23 cellular contexts compared by ENCODE assay signal in the genomic region with DNA sequence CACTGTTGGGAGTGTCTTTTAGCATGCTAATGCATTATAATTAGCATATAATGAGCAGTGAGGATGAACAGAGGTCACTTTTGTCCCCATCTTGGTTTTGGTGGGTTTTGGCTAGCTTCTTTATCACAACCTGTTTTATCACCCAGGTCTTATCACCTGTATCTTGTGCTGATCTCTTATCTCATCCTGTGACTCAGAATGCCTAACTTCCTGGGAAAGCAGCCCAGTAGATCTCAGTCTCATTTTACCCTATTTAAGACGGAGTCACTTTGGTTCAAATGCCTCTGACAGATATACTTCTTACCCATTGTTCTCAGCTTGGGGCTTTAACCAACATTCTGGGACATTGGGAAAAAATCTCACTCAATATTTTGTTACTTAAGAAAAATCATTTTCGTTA.
A peak's percentile ranks its signal among the peaks of the same experiment; 100 is the strongest.
DNase-seq lines count a peak whose midpoint lies in the region; ATAC-seq, FAIRE-seq and TF ChIP-seq lines count a peak whose summit lies in the region.
"Had no signal": no experiment of that assay in that cellular context is flagged by ENCODE, and none has a peak within 500 bp of the region (broad histone marks: within the 10 kb centered on the region; RNA-seq: fewer than 3 reads in every experiment).

No MANE protein-coding gene starts in this region.

- no peak for DNase-seq in D721Med (ENCODE audit: insufficient read length, low spot score)
- DNase-seq in astrocyte (ENCODE audit: low read depth) = peak; percentile 1
- DNase-seq in fibroblast of the aortic adventitia (ENCODE audit: low read depth) = peak; percentile 64
- no peak for DNase-seq in GDM1 (lab: John Stamatoyannopoulos, UW)
- DNase-seq in SIG-M5 treated with dmso at 0.1 percent for 504 hours (lab: John Stamatoyannopoulos, UW; ENCODE audit: unreplicated experiment) = no peak
- DNase-seq: Caco-2; CD4-positive, CD25-positive, alpha-beta regulatory T cell; CD8-positive, alpha-beta T cell; DMS 273 treated with DMSO at 0.1 percent for 48 hours; DMS79; EL; GF-D8; GOT3; HFFc6 had no signal

- no peak overlapping the region for H3K4me2 ChIP-seq in astrocyte (ENCODE audit: low read length)
- H3K4me2 ChIP-seq: BLaER1 had no signal

- H3K36me3 ChIP-seq in astrocyte (ENCODE audit: insufficient read depth, low read length) = no peaks in the 10 kb centered on the region
- H3K36me3 ChIP-seq: BLaER1, HAP-1 had no signal

- H3K9me3 Mint-ChIP-seq in astrocyte (ENCODE audit: unreplicated experiment) = no peaks in the 10 kb centered on the region
- H3K9me3 Mint-ChIP-seq: CD8-positive, alpha-beta T cell; HFFc6 had no signal

- no peaks in the 10 kb centered on the region for H3K4me1 ChIP-seq in astrocyte (ENCODE audit: insufficient read depth, low read length)
- H3K4me1 ChIP-seq: BLaER1 had no signal

- TF ChIP-seq CTCF in D721Med (IDR thresholded peaks at IDR 0.05; ENCODE audit: insufficient read depth, missing control alignments) (no peak), astrocyte (IDR thresholded peaks at IDR 0.05; ENCODE audit: insufficient read depth, low read depth, low read length) (no peak), fibroblast of the aortic adventitia (IDR thresholded peaks at IDR 0.05; ENCODE audit: insufficient read depth, low read length) (no peak)

- no peaks in the 10 kb centered on the region for H3K4me1 Mint-ChIP-seq in astrocyte (ENCODE audit: low read depth, unreplicated experiment)
- H3K4me1 Mint-ChIP-seq: B cell; CD4-positive, CD25-positive, alpha-beta regulatory T cell had no signal

- H3K79me2 ChIP-seq in astrocyte (ENCODE audit: insufficient read depth, low read length) = no peaks in the 10 kb centered on the region

- H2AFZ ChIP-seq in astrocyte (ENCODE audit: low read depth, low read length) = no peak overlapping the region

- no peaks in the 10 kb centered on the region for H3K9me3 ChIP-seq in astrocyte (ENCODE audit: insufficient read depth, low read depth, low read length)
- H3K9me3 ChIP-seq: BLaER1, HAP-1 had no signal

- no peaks in the 10 kb centered on the region for H4K20me1 ChIP-seq in astrocyte (ENCODE audit: insufficient read depth, low read length)
- H4K20me1 ChIP-seq: BLaER1 had no signal

- FAIRE-seq in D721Med (lab: Jason Lieb, UNC) (peak; percentile 63), astrocyte (lab: Jason Lieb, UNC) (no peak)
- FAIRE-seq: A204.1, GM12892, H54 had no signal

- H3K4me3 Mint-ChIP-seq in astrocyte (ENCODE audit: unreplicated experiment) = no peak overlapping the region
- H3K4me3 Mint-ChIP-seq: B cell; CD4-positive, CD25-positive, alpha-beta regulatory T cell; CD8-positive, alpha-beta T cell; HFFc6 had no signal

- H3K27me3 Mint-ChIP-seq in astrocyte (ENCODE audit: low read depth, unreplicated experiment) = peaks cover 6% of the 10 kb centered on the region
- H3K27me3 Mint-ChIP-seq: B cell; CD4-positive, CD25-positive, alpha-beta regulatory T cell had no signal

- H3K27ac ChIP-seq in astrocyte (ENCODE audit: low read depth, low read length) = no peak overlapping the region
- H3K27ac ChIP-seq: 22Rv1, BLaER1, C4-2B had no signal

- no peak for ATAC-seq in HG02981 (IDR thresholded peaks at IDR 0.05; ENCODE audit: unreplicated experiment)
- ATAC-seq: CD8-positive, alpha-beta T cell had no signal

- no peaks in the 10 kb centered on the region for H3K36me3 Mint-ChIP-seq in astrocyte (ENCODE audit: low read depth, unreplicated experiment)
- H3K36me3 Mint-ChIP-seq: CD4-positive, CD25-positive, alpha-beta regulatory T cell; CD8-positive, alpha-beta T cell had no signal

- H3K9ac ChIP-seq in astrocyte (ENCODE audit: low read length) = no peak overlapping the region
- H3K9ac ChIP-seq: BLaER1 had no signal

- no peak overlapping the region for H3K27ac Mint-ChIP-seq in astrocyte (ENCODE audit: unreplicated experiment)
- H3K27ac Mint-ChIP-seq: B cell; CD4-positive, CD25-positive, alpha-beta regulatory T cell; CD8-positive, alpha-beta T cell; HFFc6 had no signal

- no peak overlapping the region for H3K4me3 ChIP-seq in astrocyte (ENCODE audit: insufficient read depth, low read depth, low read length)
- H3K4me3 ChIP-seq in fibroblast of the aortic adventitia (ENCODE audit: low read depth, low read length) = no peak overlapping the region
- H3K4me3 ChIP-seq: BLaER1, HAP-1 had no signal

- H3K27me3 ChIP-seq in astrocyte (ENCODE audit: insufficient read depth, low read length) = no peaks in the 10 kb centered on the region
- H3K27me3 ChIP-seq: BLaER1 had no signal

Comparison
In these comparisons a context has a peak if more than half of its experiments do, and no peak if none do; other contexts are left out.
1. DNase-seq: peak in astrocyte (single experiment) and fibroblast of the aortic adventitia (single experiment); none in D721Med (single experiment), GDM1 (single experiment) and SIG-M5 treated with dmso at 0.1 percent for 504 hours (single experiment).